ENCODE assay signal across 8 cellular contexts in genomic region chr20:2103454-2104153, GRCh38. TPM values are rescaled to one million over a fixed set of nuclear protein-coding genes. Genes with fewer than 3 reads are reported as not detected.
A peak's percentile ranks its signal among the peaks of the same experiment; 100 is the strongest.
DNase-seq lines count a peak whose midpoint lies in the region; TF ChIP-seq lines count a peak whose summit lies in the region.

No MANE protein-coding gene starts in this region.

- peak overlapping the region; percentile 91 for H3K4me3 ChIP-seq in SJSA1
- H3K4me3 ChIP-seq in fibroblast of villous mesenchyme (ENCODE audit: low read depth, low read length) = peak overlapping the region; percentile 91
- peak overlapping the region; percentile 88 for H3K4me3 ChIP-seq in skeletal muscle satellite cell (ENCODE audit: low read length)

- H3K36me3 ChIP-seq in SJSA1 = peaks cover 51% of the 10 kb centered on the region
- peaks cover 10% of the 10 kb centered on the region for H3K36me3 ChIP-seq in skeletal muscle satellite cell (ENCODE audit: insufficient read depth, low read length)

- H2BK120ac ChIP-seq in H9 (ENCODE audit: low read depth, low read length, poor library complexity, severe bottlenecking) = no peak overlapping the region

- peak overlapping the region; percentile 68 for H3K18ac ChIP-seq in H9 (ENCODE audit: insufficient read length, low read depth, low read length)

- H3K9me3 ChIP-seq in H9 (ENCODE audit: control insufficient read depth, low read depth, low read length) (no peaks in the 10 kb centered on the region), SJSA1 (replicated peaks) (peaks cover 3% of the 10 kb centered on the region; the same call in 1 of the 2 replicates), skeletal muscle satellite cell (replicated peaks; ENCODE audit: low read length) (no peaks in the 10 kb centered on the region)

- no peaks in the 10 kb centered on the region for H3K27me3 ChIP-seq in H9 (ENCODE audit: insufficient read depth, low read length)
- 0 out of 2 replicates have a peak, but pooled peaks cover 6% of the 10 kb centered on the region for H3K27me3 ChIP-seq in SJSA1 (replicated peaks)
- no peaks in the 10 kb centered on the region for H3K27me3 ChIP-seq in skeletal muscle satellite cell (ENCODE audit: control insufficient read depth, insufficient read depth, low read length)

- no peak overlapping the region for H4K91ac ChIP-seq in H9 (ENCODE audit: insufficient read length, low read depth, low read length)

- peak overlapping the region; percentile 97 for H3K4me2 ChIP-seq in H9 (ENCODE audit: insufficient read depth, insufficient read length, low read length)
- H3K4me2 ChIP-seq in skeletal muscle satellite cell (ENCODE audit: low read length) = peak overlapping the region; percentile 100

- no peaks in the 10 kb centered on the region for H3K4me1 ChIP-seq in H9 (ENCODE audit: insufficient read depth, low read length)
- H3K4me1 ChIP-seq in SJSA1 (replicated peaks) = peaks cover 21% of the 10 kb centered on the region
- H3K4me1 ChIP-seq in skeletal muscle satellite cell (ENCODE audit: control insufficient read depth, insufficient read depth, low read length) = peaks cover 20% of the 10 kb centered on the region

- no peak overlapping the region for H2AFZ ChIP-seq in H9 (ENCODE audit: low read length)

- H3K23me2 ChIP-seq in H9 (ENCODE audit: insufficient read length, low read depth, low read length, poor library complexity, severe bottlenecking) = peaks cover 20% of the 10 kb centered on the region

- no peak overlapping the region for H3K27ac ChIP-seq in H9 (ENCODE audit: insufficient read length, low read depth, low read length)
- peak overlapping the region; percentile 99 for H3K27ac ChIP-seq in SJSA1

- DNase-seq in H9 (no peak), SJSA1 (ENCODE audit: low read depth in 1 of 2, low spot score in 2 of 2) (peak in 1 of 2 experiments; percentile 16), fibroblast of villous mesenchyme (ENCODE audit: low read depth) (no peak), NCI-H510A (lab: John Stamatoyannopoulos, UW) (no peak), nucleus accumbens (lab: John Stamatoyannopoulos, UW) (no peak), DMS79 treated with DMSO at 0.1 percent for 48 hours (lab: John Stamatoyannopoulos, UW) (no peak)
- DNase-seq in activated effector memory CD4-positive, alpha-beta T cell treated with anti-CD3 and anti-CD28 coated beads, Interleukin-2, amount 50 U/mL, for 16 hours = no peak

- TF ChIP-seq CTCF in H9 (conservative IDR thresholded peaks at IDR 0.05) (no peak), fibroblast of villous mesenchyme (IDR thresholded peaks at IDR 0.05; ENCODE audit: insufficient read depth, low read depth, low read length) (no peak)

- H2BK5ac ChIP-seq in H9 (ENCODE audit: insufficient read length, low read length) = no peak overlapping the region

- peak overlapping the region; percentile 83 for H3K9ac ChIP-seq in H9 (ENCODE audit: extremely low read depth, insufficient read length, low read length)
- peak overlapping the region; percentile 100 for H3K9ac ChIP-seq in skeletal muscle satellite cell (ENCODE audit: low read depth, low read length)

- no peak overlapping the region for H3K4ac ChIP-seq in H9 (ENCODE audit: low read depth, low read length)

- no peak overlapping the region for H4K5ac ChIP-seq in H9 (ENCODE audit: insufficient read length, low read depth, low read length)

- H3K27ac Mint-ChIP-seq in H9 = peak overlapping the region; percentile 16 to 85 (median 55); a peak in 2 of 7 replicates

- no CpG with 5 or more reads among the region's 13 CpGs for WGBS in H9 (ENCODE audit: extremely low coverage, insufficient read length, low lambda C conversion rate)

- no peaks in the 10 kb centered on the region for H4K20me1 ChIP-seq in H9 (ENCODE audit: control insufficient read depth, insufficient read depth, insufficient read length)

- peaks cover 0 to 3% of the 10 kb centered on the region in 2 experiments; a peak in 2 of 5 replicates for H3K9me3 Mint-ChIP-seq in H9

- no peak overlapping the region for H2AK5ac ChIP-seq in H9 (ENCODE audit: insufficient read length, low read length)

- peak overlapping the region; percentile 69 for H3K14ac ChIP-seq in H9 (ENCODE audit: insufficient read depth, low read length)

- no peak overlapping the region for H3T11ph ChIP-seq in H9 (ENCODE audit: low read length)

- no peak overlapping the region for H4K8ac ChIP-seq in H9 (replicated peaks; ENCODE audit: insufficient read length, low read depth, low read length)

- H3K79me2 ChIP-seq in H9 (ENCODE audit: insufficient read depth, low read length) = peaks cover 7% of the 10 kb centered on the region; the same call in 1 of the 2 replicates

- H3K27me3 Mint-ChIP-seq in H9 (ENCODE audit: low read depth) = peaks cover 2% of the 10 kb centered on the region; the same call in 1 of the 2 replicates

- no peak overlapping the region for H2BK15ac ChIP-seq in H9 (ENCODE audit: low read depth, low read length)

- no peak overlapping the region for H3K23ac ChIP-seq in H9 (ENCODE audit: insufficient read length, low read depth, low read length)

- peaks cover 12 to 41% (median 25%) of the 10 kb centered on the region in 3 experiments; a peak in 6 of 7 replicates for H3K36me3 Mint-ChIP-seq in H9 (ENCODE audit: insufficient read depth in 1 of 3, low read depth in 3 of 3)

- H2BK20ac ChIP-seq in H9 (ENCODE audit: low read depth, low read length, poor library complexity, severe bottlenecking) = no peak overlapping the region

- H3K4me1 Mint-ChIP-seq in H9 = peaks cover 42 to 45% of the 10 kb centered on the region in 2 experiments

- H3K79me1 ChIP-seq in H9 (ENCODE audit: insufficient read depth, low read depth, low read length, poor library complexity, severe bottlenecking) = no peaks in the 10 kb centered on the region

- H3K56ac ChIP-seq in H9 (ENCODE audit: insufficient read length, low read depth, low read length) = no peak overlapping the region

- H3K4me3 Mint-ChIP-seq in H9 = peak overlapping the region; percentile 87 to 95

- no peak overlapping the region for H2BK12ac ChIP-seq in H9 (ENCODE audit: insufficient read length, low read depth, low read length)

RNA-seq across cellular contexts. Expression of gene STK35, which starts 2.0 kb away (rescaled TPM):
- total RNA-seq in H9 (2021) (65.2 and 66.2 TPM in 2 replicates), fibroblast of villous mesenchyme (17.7 and 20.3 TPM in 2 replicates)
- 15.0 and 22.1 TPM in 2 replicates for total RNA-seq in SJSA1 (2014; rRNA removed; shearing (Covaris generic))
- 11.7 and 17.7 TPM in 2 replicates for total RNA-seq in skeletal muscle satellite cell (2012; rRNA removed)
